In genomic region chr19:1237754-1238372, GRCh38 we compare ENCODE assay signal across 8 cellular contexts. TPM values are rescaled to one million over a fixed set of nuclear protein-coding genes. Genes with fewer than 3 reads are reported as not detected.
DNase-seq lines count a peak whose midpoint lies in the region; ATAC-seq lines count a peak whose summit lies in the region.

A gene with protein sequence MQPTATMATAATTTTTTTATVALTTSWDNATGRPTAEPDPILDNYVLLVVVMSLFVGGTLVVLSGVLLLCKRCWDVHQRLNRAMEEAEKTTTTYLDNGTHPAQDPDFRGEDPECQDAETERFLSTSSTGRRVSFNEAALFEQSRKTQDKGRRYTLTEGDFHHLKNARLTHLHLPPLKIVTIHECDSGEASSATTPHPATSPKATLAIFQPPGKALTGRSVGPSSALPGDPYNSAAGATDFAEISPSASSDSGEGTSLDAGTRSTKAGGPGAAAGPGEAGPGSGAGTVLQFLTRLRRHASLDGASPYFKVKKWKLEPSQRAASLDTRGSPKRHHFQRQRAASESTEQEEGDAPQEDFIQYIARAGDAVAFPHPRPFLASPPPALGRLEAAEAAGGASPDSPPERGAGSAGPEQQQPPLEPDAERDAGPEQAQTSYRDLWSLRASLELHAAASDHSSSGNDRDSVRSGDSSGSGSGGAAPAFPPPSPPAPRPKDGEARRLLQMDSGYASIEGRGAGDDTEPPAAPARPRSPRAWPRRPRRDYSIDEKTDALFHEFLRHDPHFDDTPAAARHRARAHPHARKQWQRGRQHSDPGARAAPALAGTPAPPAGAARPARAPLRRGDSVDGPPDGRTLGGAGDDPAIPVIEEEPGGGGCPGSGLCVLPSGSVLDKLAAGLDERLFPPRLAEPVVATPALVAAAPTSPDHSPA (minus strand): TSS chr19:1238005. CDS start chr19:1236100, 1,905 bp downstream.

- in situ Hi-C loops in SK-MEL-5 (cut with HindIII; ENCODE audit: low pct_unique_long_range_greater_than_20kb, low sequenced_read_pairs) = no loop called here

- POLR2A ChIA-PET in naive thymus-derived CD8-positive, alpha-beta T cell (lab: Charles Lee) = interaction anchor here (1.0 to 10.1 kb wide), 3 partner anchors 15 to 34 kb away, joined by 3 to 594 read pairs (median 4); partner anchors contain the start of gene CIRBP

- ATAC-seq in naive thymus-derived CD8-positive, alpha-beta T cell = peak in 1 of 2 donors; percentile 3

- no peak within 1 kb of the TSS for H3K27ac ChIP-seq in effector memory CD4-positive, alpha-beta T cell (ENCODE audit: insufficient read depth, low read length, poor library complexity, severe bottlenecking)

- H3K27ac Mint-ChIP-seq in naive thymus-derived CD8-positive, alpha-beta T cell = peak within 1 kb of the TSS; percentile 25 to 93 (median 86)

- H3K4me3 Mint-ChIP-seq in naive thymus-derived CD8-positive, alpha-beta T cell = peak within 1 kb of the TSS; percentile 68 to 91 (median 83)

- peak within 1 kb of the TSS; percentile 40 for H3K4me3 ChIP-seq in effector memory CD4-positive, alpha-beta T cell (ENCODE audit: insufficient read depth, low read depth, low read length, poor library complexity, severe bottlenecking)

- peaks cover 0 to 2% (median 0%) of the 10 kb centered on the region in 3 donors for H3K36me3 Mint-ChIP-seq in naive thymus-derived CD8-positive, alpha-beta T cell

- peaks cover 10 to 34% (median 34%) of the 10 kb centered on the region in 4 donors for H3K4me1 Mint-ChIP-seq in naive thymus-derived CD8-positive, alpha-beta T cell

- no peaks in the 10 kb centered on the region for H3K36me3 ChIP-seq in effector memory CD4-positive, alpha-beta T cell (ENCODE audit: control insufficient read depth, insufficient read depth, low read length)

- peaks cover 6% of the 10 kb centered on the region for H3K27me3 ChIP-seq in effector memory CD4-positive, alpha-beta T cell (replicated peaks; ENCODE audit: control insufficient read depth, insufficient read depth, low read length, poor library complexity, severe bottlenecking)

- DNase-seq in activated CD8-positive, alpha-beta memory T cell treated with anti-CD3 and anti-CD28 coated beads, Interleukin-2, amount 50 U/mL, for 4 hours = peak; percentile 53
- no peak for DNase-seq in activated CD8-positive, alpha-beta memory T cell treated with anti-CD3 and anti-CD28 coated beads for 24 hours
- peak; percentile 44 for DNase-seq in SK-MEL-5 (ENCODE audit: low read depth, low spot score)
- DNase-seq in effector memory CD4-positive, alpha-beta T cell = no peak
- peak in 2 of 10 donors; percentile 45 to 54 for DNase-seq in naive thymus-derived CD8-positive, alpha-beta T cell
- no peak for DNase-seq in Ammon's horn (ENCODE audit: low spot score)
- DNase-seq in mucosa of gallbladder (ENCODE audit: low spot score) = no peak
- no peak for DNase-seq in NAMALWA (ENCODE audit: low spot score)

- no peaks in the 10 kb centered on the region for H3K9me3 ChIP-seq in effector memory CD4-positive, alpha-beta T cell (ENCODE audit: control insufficient read depth, low read length)

- H3K9me3 Mint-ChIP-seq in naive thymus-derived CD8-positive, alpha-beta T cell = no peaks in the 10 kb centered on the region

- peaks cover 2 to 10% (median 7%) of the 10 kb centered on the region in 5 donors for H3K27me3 Mint-ChIP-seq in naive thymus-derived CD8-positive, alpha-beta T cell

- peaks cover 28% of the 10 kb centered on the region for H3K4me1 ChIP-seq in effector memory CD4-positive, alpha-beta T cell (ENCODE audit: control insufficient read depth, insufficient read depth, low read length, poor library complexity, severe bottlenecking)

RNA-seq across cellular contexts. Expression of the gene that starts here (rescaled TPM):
- total RNA-seq in SK-MEL-5 (2014; rRNA removed; shearing (Covaris generic)) = 2.3 and 3.7 TPM in 2 replicates
- polyA plus RNA-seq in SK-MEL-5 (2015; cell fraction: cytosol; rRNA removed) = 11.9 and 12.8 TPM in 2 replicates
- 27.7 and 33.6 TPM in 2 replicates for polyA plus RNA-seq in SK-MEL-5 (2015; cell fraction: nucleus; rRNA removed)
- total RNA-seq in naive thymus-derived CD8-positive, alpha-beta T cell = not detected
- not detected for polyA plus RNA-seq in naive thymus-derived CD8-positive, alpha-beta T cell
- total RNA-seq in mucosa of gallbladder = 1.1 TPM

Comparison
In these comparisons a context has a peak if more than half of its experiments do, and no peak if none do; other contexts are left out.
1. DNase-seq: peak in activated CD8-positive, alpha-beta memory T cell treated with anti-CD3 and anti-CD28 coated beads, Interleukin-2, amount 50 U/mL, for 4 hours (single experiment) and SK-MEL-5 (single experiment); none in activated CD8-positive, alpha-beta memory T cell treated with anti-CD3 and anti-CD28 coated beads for 24 hours (single experiment), effector memory CD4-positive, alpha-beta T cell (0 of 3), Ammon's horn (single experiment), mucosa of gallbladder (single experiment) and NAMALWA (single experiment).